In the genomic region with DNA sequence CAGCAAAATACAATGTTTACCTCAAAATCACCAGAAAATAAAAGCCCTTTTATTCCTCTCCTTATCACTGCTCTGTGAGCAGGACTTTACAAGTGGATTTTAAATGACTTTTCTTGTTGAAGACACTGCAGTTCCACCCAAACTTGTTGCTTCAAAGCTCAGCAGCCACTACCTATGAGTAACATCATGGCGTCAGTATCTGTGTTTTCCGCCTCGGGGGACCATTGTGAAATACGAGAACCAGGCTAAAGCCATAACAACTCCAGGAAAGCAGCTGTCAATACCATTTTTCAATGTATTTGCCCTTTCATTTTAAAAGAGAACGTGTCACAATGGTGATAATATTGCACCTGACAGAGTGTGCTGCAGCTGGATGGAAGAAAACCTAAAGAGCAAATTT, we compare ENCODE assay signal across 33 cellular contexts.
"Had no signal": no experiment of that assay in that cellular context is flagged by ENCODE, and none has a peak within 500 bp of the region (broad histone marks: within the 10 kb centered on the region; RNA-seq: fewer than 3 reads in every experiment).

No MANE protein-coding gene starts in this region.

- DNase-seq: activated B cell treated with CpG ODN at 0.5 μM for 24 hours; activated CD4-positive, alpha-beta T cell treated with anti-CD3 and anti-CD28 coated beads for 48 hours; activated CD4-positive, alpha-beta T cell treated with anti-CD3 and anti-CD28 coated beads, Interleukin-2, amount 50 U/mL, for 1 hour; activated CD4-positive, alpha-beta T cell treated with anti-CD3 and anti-CD28 coated beads, Interleukin-2, amount 50 U/mL, for 48 hours; activated CD8-positive, alpha-beta memory T cell treated with anti-CD3 and anti-CD28 coated beads for 24 hours; activated CD8-positive, alpha-beta T cell treated with anti-CD3 and anti-CD28 coated beads for 36 hours; activated effector memory CD4-positive, alpha-beta T cell treated with Interleukin-2 at 50 U/mL for 16 hours; activated gamma-delta T cell treated with Interleukin-2 at 50 U/mL for 16 hours; activated naive CD4-positive, alpha-beta T cell treated with anti-CD3 and anti-CD28 coated beads, Interleukin-2, amount 50 U/mL, for 16 hours; activated naive CD4-positive, alpha-beta T cell treated with Interleukin-2 at 50 U/mL for 16 hours; activated naive CD8-positive, alpha-beta T cell treated with anti-CD3 and anti-CD28 coated beads for 36 hours; activated naive CD8-positive, alpha-beta T cell treated with anti-CD3 and anti-CD28 coated beads, Interleukin-2, amount 50 U/mL, for 24 hours; activated T-cell treated with anti-CD3 and anti-CD28 coated beads, Interleukin-2, amount 50 U/mL, for 4 hours; adrenal gland; amygdala; aorta; body of pancreas; central memory CD4-positive, alpha-beta T cell; cerebellar nuclear complex; colonic mucosa; effector CD8-positive, alpha-beta T cell; foreskin keratinocyte; gastrocnemius medialis; glutamatergic neuron; heart left ventricle; T-helper 17 cell; T1000; WERI-Rb-1 had no signal

- H3K27me3 Mint-ChIP-seq: activated B cell treated with CpG ODN at 0.5 μM for 24 hours; activated CD8-positive, alpha-beta T cell treated with anti-CD3 and anti-CD28 coated beads for 36 hours; activated naive CD8-positive, alpha-beta T cell treated with anti-CD3 and anti-CD28 coated beads for 36 hours; activated naive CD8-positive, alpha-beta T cell treated with anti-CD3 and anti-CD28 coated beads, Interleukin-2, amount 50 U/mL, for 24 hours had no signal

- ATAC-seq: activated CD4-positive, CD25-positive, alpha-beta regulatory T cell treated with anti-CD3 and anti-CD28 coated beads, Interleukin-2, amount 50 U/mL, for 24 hours; activated CD8-positive, alpha-beta T cell treated with anti-CD3 and anti-CD28 coated beads for 36 hours; activated naive CD8-positive, alpha-beta T cell treated with anti-CD3 and anti-CD28 coated beads, Interleukin-2, amount 50 U/mL, for 24 hours; activated T-cell treated with anti-CD3 and anti-CD28 coated beads, Interleukin-2, amount 50 U/mL, for 4 hours; activated T-helper 17 cell treated with anti-CD3 and anti-CD28 coated beads, Interleukin-2, amount 50 U/mL, for 72 hours; body of pancreas; foreskin keratinocyte; gastrocnemius medialis; heart left ventricle; T-helper 17 cell had no signal

- H3K36me3 Mint-ChIP-seq: activated naive CD8-positive, alpha-beta T cell treated with anti-CD3 and anti-CD28 coated beads for 36 hours had no signal

- H3K27ac Mint-ChIP-seq: activated B cell treated with CpG ODN at 0.5 μM for 24 hours; activated CD8-positive, alpha-beta T cell treated with anti-CD3 and anti-CD28 coated beads for 36 hours; activated naive CD8-positive, alpha-beta T cell treated with anti-CD3 and anti-CD28 coated beads for 36 hours; activated naive CD8-positive, alpha-beta T cell treated with anti-CD3 and anti-CD28 coated beads, Interleukin-2, amount 50 U/mL, for 24 hours; activated T-helper 17 cell treated with anti-CD3 and anti-CD28 coated beads, Interleukin-2, amount 50 U/mL, for 72 hours; T-helper 17 cell; T-helper 2 cell treated with Interferon-gamma antibody and Interleukin-4, amounts not matched to agents 5 μg/mL and 100 μg/mL, for 36 hours had no signal

- H3K9me3 ChIP-seq: adrenal gland, body of pancreas, colonic mucosa, esophagus muscularis mucosa, gastrocnemius medialis, heart left ventricle had no signal

- H3K36me3 ChIP-seq: adrenal gland, cardiac muscle cell, colonic mucosa, esophagus muscularis mucosa, gastrocnemius medialis, heart left ventricle, WERI-Rb-1 had no signal

- H3K27me3 ChIP-seq: adrenal gland, body of pancreas, cardiac muscle cell, colonic mucosa, esophagus muscularis mucosa, foreskin keratinocyte, gastrocnemius medialis had no signal

- H3K27ac ChIP-seq: adrenal gland, body of pancreas, cardiac muscle cell, colonic mucosa, esophagus muscularis mucosa, foreskin keratinocyte, gastrocnemius medialis, heart left ventricle, WERI-Rb-1 had no signal

- H3K4me3 Mint-ChIP-seq: activated B cell treated with CpG ODN at 0.5 μM for 24 hours; activated CD8-positive, alpha-beta T cell treated with anti-CD3 and anti-CD28 coated beads for 36 hours; activated naive CD8-positive, alpha-beta T cell treated with anti-CD3 and anti-CD28 coated beads for 36 hours; activated naive CD8-positive, alpha-beta T cell treated with anti-CD3 and anti-CD28 coated beads, Interleukin-2, amount 50 U/mL, for 24 hours; activated T-cell treated with anti-CD3 and anti-CD28 coated beads, Interleukin-2, amount 50 U/mL, for 4 hours; activated T-helper 17 cell treated with anti-CD3 and anti-CD28 coated beads, Interleukin-2, amount 50 U/mL, for 72 hours; T-helper 17 cell; T-helper 2 cell treated with Interferon-gamma antibody and Interleukin-4, amounts not matched to agents 5 μg/mL and 100 μg/mL, for 36 hours had no signal

- H3K9me3 Mint-ChIP-seq: activated B cell treated with CpG ODN at 0.5 μM for 24 hours; activated CD8-positive, alpha-beta T cell treated with anti-CD3 and anti-CD28 coated beads for 36 hours; activated naive CD8-positive, alpha-beta T cell treated with anti-CD3 and anti-CD28 coated beads for 36 hours; activated naive CD8-positive, alpha-beta T cell treated with anti-CD3 and anti-CD28 coated beads, Interleukin-2, amount 50 U/mL, for 24 hours; activated T-cell treated with anti-CD3 and anti-CD28 coated beads, Interleukin-2, amount 50 U/mL, for 4 hours; activated T-helper 17 cell treated with anti-CD3 and anti-CD28 coated beads, Interleukin-2, amount 50 U/mL, for 72 hours; T-helper 2 cell treated with Interferon-gamma antibody and Interleukin-4, amounts not matched to agents 5 μg/mL and 100 μg/mL, for 36 hours had no signal

- H3K4me3 ChIP-seq: adrenal gland, body of pancreas, cardiac muscle cell, colonic mucosa, esophagus muscularis mucosa, gastrocnemius medialis, heart left ventricle had no signal

- H3K4me1 Mint-ChIP-seq: activated B cell treated with CpG ODN at 0.5 μM for 24 hours; activated naive CD8-positive, alpha-beta T cell treated with anti-CD3 and anti-CD28 coated beads for 36 hours; activated naive CD8-positive, alpha-beta T cell treated with anti-CD3 and anti-CD28 coated beads, Interleukin-2, amount 50 U/mL, for 24 hours; activated T-helper 17 cell treated with anti-CD3 and anti-CD28 coated beads, Interleukin-2, amount 50 U/mL, for 72 hours; T-helper 17 cell had no signal

- H3K4me1 ChIP-seq: adrenal gland, body of pancreas, colonic mucosa, esophagus muscularis mucosa, foreskin keratinocyte, gastrocnemius medialis, heart left ventricle had no signal
